In genomic region chr4:153488719-153489384, GRCh38 we compare ENCODE assay signal across 8 cellular contexts. TPM values are rescaled to one million over a fixed set of nuclear protein-coding genes. Genes with fewer than 3 reads are reported as not detected.
DNase-seq lines count a peak whose midpoint lies in the region; ATAC-seq and TF ChIP-seq lines count a peak whose summit lies in the region.

No MANE protein-coding gene starts in this region.

- H3K27ac Mint-ChIP-seq in activated CD8-positive, alpha-beta T cell treated with anti-CD3 and anti-CD28 coated beads, Interleukin-2, amount 10 ng/mL, durations not matched to agents 7 days and 5 days: peak overlapping the region; percentile 90

- TF ChIP-seq CTCF in AG04450 (IDR thresholded peaks at IDR 0.05; ENCODE audit: low read depth, low read length): no peak
- TF ChIP-seq CTCF in thoracic aorta (IDR thresholded peaks at IDR 0.05): no peak

- 17% methylated on average over 22 of the region's 22 CpGs for WGBS in right cardiac atrium

- peaks cover 25% of the 10 kb centered on the region for H3K36me3 Mint-ChIP-seq in activated CD8-positive, alpha-beta T cell treated with anti-CD3 and anti-CD28 coated beads, Interleukin-2, amount 10 ng/mL, durations not matched to agents 7 days and 5 days (ENCODE audit: low read depth)

- no peak for DNase-seq in AG04450 (ENCODE audit: low read depth, low spot score)
- peak; percentile 53 for DNase-seq in activated CD8-positive, alpha-beta T cell treated with anti-CD3 and anti-CD28 coated beads, Interleukin-2, amount 10 ng/mL, durations not matched to agents 7 days and 5 days
- peak; percentile 50 to 84 (median 81) for DNase-seq in right cardiac atrium
- DNase-seq in thoracic aorta (ENCODE audit: low spot score): no peak
- no peak for DNase-seq in OCI-M2 (lab: John Stamatoyannopoulos, UW; ENCODE audit: unreplicated experiment)
- no peak for DNase-seq in cortex of kidney (lab: John Stamatoyannopoulos, UW)

- no peaks in the 10 kb centered on the region for H3K36me3 ChIP-seq in thoracic aorta

- H3K27ac ChIP-seq in AG04450 (ENCODE audit: low read depth, low read length) (peak overlapping the region; percentile 47), right cardiac atrium (ENCODE audit: low read length) (peak overlapping the region; percentile 80), thoracic aorta (peak overlapping the region; percentile 56 to 93)

- no peaks in the 10 kb centered on the region for H3K27me3 ChIP-seq in AG04450 (ENCODE audit: control insufficient read depth, insufficient read depth, low read length)
- no peaks in the 10 kb centered on the region for H3K27me3 ChIP-seq in right cardiac atrium (ENCODE audit: control insufficient read depth, insufficient read depth)
- H3K27me3 ChIP-seq in thoracic aorta (replicated peaks; ENCODE audit: insufficient read depth): no peaks in the 10 kb centered on the region

- H3K4me1 ChIP-seq in right cardiac atrium (ENCODE audit: control insufficient read depth, insufficient read depth, low read length) (peaks cover 21% of the 10 kb centered on the region), thoracic aorta (ENCODE audit: control insufficient read depth in 1 of 2, low read depth in 2 of 2) (peaks cover 37 to 50% of the 10 kb centered on the region in 2 donors)

- H3K4me3 ChIP-seq in AG04450 (ENCODE audit: low read depth, low read length): peak overlapping the region; percentile 13; the same call in 1 of the 2 replicates
- no peak overlapping the region for H3K4me3 ChIP-seq in right cardiac atrium (ENCODE audit: low read length)
- H3K4me3 ChIP-seq in thoracic aorta: peak overlapping the region; percentile 58

- CTCF ChIA-PET in AG04450 (lab: Charles Lee): no interaction called here
- CTCF ChIA-PET in activated CD8-positive, alpha-beta T cell treated with anti-CD3 and anti-CD28 coated beads, Interleukin-2, amount 10 ng/mL, durations not matched to agents 7 days and 5 days (lab: Charles Lee): interaction anchor here (0.9 to 8.1 kb wide), 11 partner anchors 10 to 85 kb away, joined by 3 to 52 read pairs (median 8); partner anchors contain the start of gene TMEM131L

- ATAC-seq in HG03196 (IDR thresholded peaks at IDR 0.05; ENCODE audit: unreplicated experiment): peak; percentile 29
- peak; percentile 38 for ATAC-seq in activated CD8-positive, alpha-beta T cell treated with anti-CD3 and anti-CD28 coated beads, Interleukin-2, amount 10 ng/mL, durations not matched to agents 7 days and 5 days
- ATAC-seq in right cardiac atrium: peak; percentile 56 to 63
- peak; percentile 7 for ATAC-seq in thoracic aorta (ENCODE audit: insufficient number of reproducible peaks, low FRiP score, low read depth)

- no peaks in the 10 kb centered on the region for H3K27me3 Mint-ChIP-seq in activated CD8-positive, alpha-beta T cell treated with anti-CD3 and anti-CD28 coated beads, Interleukin-2, amount 10 ng/mL, durations not matched to agents 7 days and 5 days (ENCODE audit: low read depth)

- intact Hi-C loops in right cardiac atrium (cut with DNase I): no loop called here

- H3K9me3 Mint-ChIP-seq in activated CD8-positive, alpha-beta T cell treated with anti-CD3 and anti-CD28 coated beads, Interleukin-2, amount 10 ng/mL, durations not matched to agents 7 days and 5 days (ENCODE audit: insufficient read depth): no peaks in the 10 kb centered on the region

- peak; percentile 62 for TF ChIP-seq POLR2A in GM19099 (IDR thresholded peaks at IDR 0.05; ENCODE audit: extremely low read depth, insufficient read length, low read depth)

- peaks cover 84% of the 10 kb centered on the region for H3K4me1 Mint-ChIP-seq in activated CD8-positive, alpha-beta T cell treated with anti-CD3 and anti-CD28 coated beads, Interleukin-2, amount 10 ng/mL, durations not matched to agents 7 days and 5 days (ENCODE audit: low read depth)

- H3K9me3 ChIP-seq in AG04450 (ENCODE audit: control insufficient read depth, insufficient read depth, low read length) (no peaks in the 10 kb centered on the region), right cardiac atrium (ENCODE audit: control insufficient read depth, low read length) (no peaks in the 10 kb centered on the region), thoracic aorta (no peaks in the 10 kb centered on the region)

- POLR2A ChIA-PET in AG04450 (lab: Yijun Ruan, JAX): interaction anchor here (0.7 kb wide), 1 partner anchor 10 kb away, joined by 4 read pairs; no protein-coding TSS in a partner anchor
- POLR2A ChIA-PET in activated CD8-positive, alpha-beta T cell treated with anti-CD3 and anti-CD28 coated beads, Interleukin-2, amount 10 ng/mL, durations not matched to agents 7 days and 5 days (lab: Charles Lee): interaction anchor here (0.6 to 4.4 kb wide), 9 partner anchors 8 to 56 kb away, joined by 3 to 38 read pairs (median 4); partner anchors contain the start of gene TMEM131L

- H3K4me3 Mint-ChIP-seq in activated CD8-positive, alpha-beta T cell treated with anti-CD3 and anti-CD28 coated beads, Interleukin-2, amount 10 ng/mL, durations not matched to agents 7 days and 5 days: peak overlapping the region; percentile 57

RNA-seq across cellular contexts. Expression of gene TMEM131L, which starts 22.7 kb away (rescaled TPM):
- 13.2 and 15.5 TPM in 2 replicates for polyA plus RNA-seq in AG04450 (2011; rRNA removed)
- 22.9 and 25.9 TPM in 2 replicates for polyA minus RNA-seq in AG04450 (2011; rRNA and poly(A)+ RNA removed)
- 10 to 100 TPM; 54.9 to 58.4 TPM for total RNA-seq in activated CD8-positive, alpha-beta T cell treated with anti-CD3 and anti-CD28 coated beads, Interleukin-2, amount 10 ng/mL, durations not matched to agents 7 days and 5 days
- total RNA-seq in right cardiac atrium: 10 to 100 TPM in 3 of 4 donors, 1 to 10 TPM in 1; 9.0 to 13.3 (median 11.3) TPM
- polyA plus RNA-seq in right cardiac atrium: 4.6 TPM
- total RNA-seq in thoracic aorta: 10 to 100 TPM; 22.2 to 25.6 TPM

Comparison
In these comparisons a context has a peak if more than half of its experiments do, and no peak if none do; other contexts are left out.
1. DNase-seq: peak in activated CD8-positive, alpha-beta T cell treated with anti-CD3 and anti-CD28 coated beads, Interleukin-2, amount 10 ng/mL, durations not matched to agents 7 days and 5 days (single experiment) and right cardiac atrium (3 of 3); none in AG04450 (single experiment), thoracic aorta (single experiment), OCI-M2 (single experiment) and cortex of kidney (single experiment).
2. ATAC-seq: peak in every context shown above with its lines; median percentile 60 in right cardiac atrium; 38 in activated CD8-positive, alpha-beta T cell treated with anti-CD3 and anti-CD28 coated beads, Interleukin-2, amount 10 ng/mL, durations not matched to agents 7 days and 5 days; 29 in HG03196; 7 in thoracic aorta.
3. Peak in every context shown above with its lines, with median percentiles within 50 percentile points of each other: H3K27ac ChIP-seq.